Comparison of ENCODE assay signal across 18 cellular contexts in genomic region chr1:81484284-81484683, GRCh38.
A peak's percentile ranks its signal among the peaks of the same experiment; 100 is the strongest.
DNase-seq lines count a peak whose midpoint lies in the region; ATAC-seq, FAIRE-seq and TF ChIP-seq lines count a peak whose summit lies in the region.
"Had no signal": no experiment of that assay in that cellular context is flagged by ENCODE, and none has a peak within 500 bp of the region (broad histone marks: within the 10 kb centered on the region; RNA-seq: fewer than 3 reads in every experiment).

No MANE protein-coding gene starts in this region.

- no peak overlapping the region for H2BK15ac ChIP-seq in H9 (ENCODE audit: low read depth, low read length)

- intact Hi-C loops in left lung (cut with DNase I) (no loop called here), posterior vena cava (cut with DNase I) (no loop called here)

- no peak for TF ChIP-seq POLR2A in GM12891 (IDR thresholded peaks at IDR 0.05; ENCODE audit: low read depth, low read length)

- no peak overlapping the region for H3K27ac ChIP-seq in H9 (ENCODE audit: insufficient read length, low read depth, low read length)
- no peak overlapping the region for H3K27ac ChIP-seq in left lung
- no peak overlapping the region for H3K27ac ChIP-seq in right atrium auricular region
- H3K27ac ChIP-seq: HL-60 had no signal

- no peak overlapping the region for H3K4me3 ChIP-seq in GM12865 (ENCODE audit: low read depth, low read length)
- H3K4me3 ChIP-seq in left lung: no peak overlapping the region
- H3K4me3 ChIP-seq in right atrium auricular region: no peak overlapping the region
- H3K4me3 ChIP-seq: K562 had no signal

- H3K27me3 Mint-ChIP-seq in H9 (ENCODE audit: low read depth): no peaks in the 10 kb centered on the region

- H3K9ac ChIP-seq in H9 (ENCODE audit: extremely low read depth, insufficient read length, low read length): no peak overlapping the region

- H3K79me2 ChIP-seq in H9 (ENCODE audit: insufficient read depth, low read length): no peaks in the 10 kb centered on the region

- no peak overlapping the region for H2BK20ac ChIP-seq in H9 (ENCODE audit: low read depth, low read length, poor library complexity, severe bottlenecking)

- no peak overlapping the region for H3K56ac ChIP-seq in H9 (ENCODE audit: insufficient read length, low read depth, low read length)

- ATAC-seq in left lung: peak; percentile 54
- ATAC-seq in HG03175 (IDR thresholded peaks at IDR 0.05; ENCODE audit: unreplicated experiment): no peak
- ATAC-seq: CD8-positive, alpha-beta T cell; K562; PC-3 had no signal

- no peak overlapping the region for H4K5ac ChIP-seq in H9 (ENCODE audit: insufficient read length, low read depth, low read length)

- no peak overlapping the region for H3K23ac ChIP-seq in H9 (ENCODE audit: insufficient read length, low read depth, low read length)

- H3K27me3 ChIP-seq in H9 (ENCODE audit: insufficient read depth, low read length) (no peaks in the 10 kb centered on the region), left lung (no peaks in the 10 kb centered on the region), right atrium auricular region (no peaks in the 10 kb centered on the region)

- H3K9me3 Mint-ChIP-seq in H9: peaks cover 8 to 16% of the 10 kb centered on the region in 2 experiments

- no peak overlapping the region for H3K4me2 ChIP-seq in H9 (ENCODE audit: insufficient read depth, insufficient read length, low read length)

- H2BK5ac ChIP-seq in H9 (ENCODE audit: insufficient read length, low read length): no peak overlapping the region

- H3K9me3 ChIP-seq in H9 (ENCODE audit: control insufficient read depth, low read depth, low read length) (no peaks in the 10 kb centered on the region), left lung (peaks cover 0 to 9% of the 10 kb centered on the region in 2 donors), right atrium auricular region (peaks cover 0 to 8% of the 10 kb centered on the region in 2 donors)

- H3K4ac ChIP-seq in H9 (ENCODE audit: low read depth, low read length): no peak overlapping the region

- H3K27ac Mint-ChIP-seq in H9: no peak overlapping the region
- H3K27ac Mint-ChIP-seq: CD8-positive, alpha-beta T cell had no signal

- H3T11ph ChIP-seq in H9 (ENCODE audit: low read length): no peak overlapping the region

- H3K4me3 Mint-ChIP-seq in H9: no peak overlapping the region
- H3K4me3 Mint-ChIP-seq: CD8-positive, alpha-beta T cell had no signal

- H2BK12ac ChIP-seq in H9 (ENCODE audit: insufficient read length, low read depth, low read length): no peak overlapping the region

- no peak for TF ChIP-seq CTCF in GM12865 (IDR thresholded peaks at IDR 0.05; ENCODE audit: insufficient read depth, low read depth, low read length, missing control alignments)
- no peak for TF ChIP-seq CTCF in H9 (conservative IDR thresholded peaks at IDR 0.05)
- TF ChIP-seq CTCF in left lung (IDR thresholded peaks at IDR 0.05): no peak
- no peak for TF ChIP-seq CTCF in right atrium auricular region (IDR thresholded peaks at IDR 0.05)

- no peaks in the 10 kb centered on the region for H4K20me1 ChIP-seq in H9 (ENCODE audit: control insufficient read depth, insufficient read depth, insufficient read length)

- H3K4me1 ChIP-seq in H9 (ENCODE audit: insufficient read depth, low read length) (no peaks in the 10 kb centered on the region), left lung (no peaks in the 10 kb centered on the region), right atrium auricular region (peaks cover 0 to 7% of the 10 kb centered on the region in 2 donors)

- no peak overlapping the region for H3K14ac ChIP-seq in H9 (ENCODE audit: insufficient read depth, low read length)

- peak overlapping the region; percentile 75 for H3K18ac ChIP-seq in H9 (ENCODE audit: insufficient read length, low read depth, low read length)

- no peak overlapping the region for H2BK120ac ChIP-seq in H9 (ENCODE audit: low read depth, low read length, poor library complexity, severe bottlenecking)

- DNase-seq in GM12865 (ENCODE audit: low read depth) (peak; percentile 63), H9 (no peak), HT-29 (ENCODE audit: low spot score) (peak; percentile 2), left lung (no peak), right atrium auricular region (ENCODE audit: low spot score) (no peak), posterior vena cava (ENCODE audit: low spot score) (no peak), GM12891 (ENCODE audit: insufficient read length, low spot score) (no peak)
- DNase-seq: CD8-positive, alpha-beta T cell; NCI-H1092; NCI-H1694 treated with DMSO at 0.1 percent for 48 hours; NCI-H2171 treated with DMSO at 0.1 percent for 48 hours; NCI-H524 treated with DMSO at 0.1 percent for 48 hours; NK-92 treated with Interleukin-12 subunit alpha and Interleukin-12 subunit beta, amount 100 ng/mL, for 24 hours; PC-3; T1000 had no signal

- H2AFZ ChIP-seq in H9 (ENCODE audit: low read length): no peak overlapping the region

- H3K36me3 ChIP-seq in left lung (no peaks in the 10 kb centered on the region), right atrium auricular region (no peaks in the 10 kb centered on the region)

- H4K8ac ChIP-seq in H9 (replicated peaks; ENCODE audit: insufficient read length, low read depth, low read length): no peak overlapping the region

- no peaks in the 10 kb centered on the region for H3K79me1 ChIP-seq in H9 (ENCODE audit: insufficient read depth, low read depth, low read length, poor library complexity, severe bottlenecking)

- no peak for FAIRE-seq in GM12891 (lab: Jason Lieb, UNC)
- FAIRE-seq: K562 had no signal

- H3K4me1 Mint-ChIP-seq in H9: no peaks in the 10 kb centered on the region

- H4K91ac ChIP-seq in H9 (ENCODE audit: insufficient read length, low read depth, low read length): no peak overlapping the region

- H3K36me3 Mint-ChIP-seq in H9 (ENCODE audit: insufficient read depth in 1 of 3, low read depth in 3 of 3): peaks cover under 1 to 18% (median 7%) of the 10 kb centered on the region in 3 experiments; a peak in 6 of 7 replicates
- H3K36me3 Mint-ChIP-seq: CD8-positive, alpha-beta T cell had no signal

- no peaks in the 10 kb centered on the region for H3K23me2 ChIP-seq in H9 (ENCODE audit: insufficient read length, low read depth, low read length, poor library complexity, severe bottlenecking)

- WGBS in H9 (ENCODE audit: extremely low coverage, insufficient read length, low lambda C conversion rate): no CpG with 5 or more reads among the region's 2 CpGs

- H2AK5ac ChIP-seq in H9 (ENCODE audit: insufficient read length, low read length): no peak overlapping the region

TF ChIP-seq in GM12891, 5 proteins besides CTCF, POLR2A, EP300 and RAD21:
- TF ChIP-seq SPI1 (IDR thresholded peaks at IDR 0.05; ENCODE audit: low read depth, low read length) (no peak), POU2F2 (IDR thresholded peaks at IDR 0.05; ENCODE audit: low read depth, low read length) (no peak), PAX5 (IDR thresholded peaks at IDR 0.05; ENCODE audit: insufficient read depth, low read length, severe bottlenecking) (no peak), TAF1 (IDR thresholded peaks at IDR 0.05; ENCODE audit: low read depth, low read length) (no peak), POLR2AphosphoS5 (IDR thresholded peaks at IDR 0.05; ENCODE audit: low read depth, low read length) (no peak)
TF ChIP-seq in GM12891: peak in this region for 0.

Comparison
In these comparisons a context has a peak if more than half of its experiments do, and no peak if none do; other contexts are left out.
1. DNase-seq: peak in GM12865 (single experiment) and HT-29 (single experiment); none in H9 (single experiment), left lung (0 of 2), right atrium auricular region (single experiment), posterior vena cava (single experiment) and GM12891 (single experiment).